Comparison of ENCODE assay signal across 20 cellular contexts in the genomic region with DNA sequence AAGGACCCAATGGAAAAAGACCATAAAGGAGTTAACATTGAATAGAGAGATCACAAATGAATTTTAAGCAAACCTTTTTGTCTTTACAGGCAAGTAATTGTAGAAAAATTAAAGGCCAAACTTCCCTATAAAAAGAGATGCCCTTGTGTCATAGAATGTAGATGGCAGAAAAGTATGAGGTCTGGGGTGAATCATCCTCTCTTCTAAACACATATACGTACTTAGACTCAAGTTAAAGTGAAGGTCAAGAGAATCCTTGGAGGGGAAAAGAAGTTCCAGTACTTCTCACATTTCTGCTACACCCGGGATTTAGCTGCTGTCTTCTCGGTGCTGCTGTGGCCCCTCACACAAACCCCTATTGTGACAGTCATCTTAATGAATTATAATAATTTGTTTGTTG.
A peak's percentile ranks its signal among the peaks of the same experiment; 100 is the strongest.
DNase-seq lines count a peak whose midpoint lies in the region; TF ChIP-seq lines count a peak whose summit lies in the region.
"Had no signal": no experiment of that assay in that cellular context is flagged by ENCODE, and none has a peak within 500 bp of the region (broad histone marks: within the 10 kb centered on the region; RNA-seq: fewer than 3 reads in every experiment).

No MANE protein-coding gene starts in this region.

- H3K9me3 ChIP-seq in left ventricle myocardium inferior (replicated peaks) (no peaks in the 10 kb centered on the region), spleen (no peaks in the 10 kb centered on the region)
- H3K9me3 ChIP-seq: gastrocnemius medialis, uterus had no signal

- DNase-seq in DMS53 (lab: John Stamatoyannopoulos, UW) (peak; percentile 30), DMS53 treated with DMSO at 0.1 percent for 48 hours (lab: John Stamatoyannopoulos, UW; ENCODE audit: unreplicated experiment) (no peak), NCI-H226 (peak; percentile 60), brain microvascular endothelial cell (peak; percentile 28), non-pigmented ciliary epithelial cell (ENCODE audit: low read depth) (peak; percentile 9), left ventricle myocardium inferior (no peak), cardiac septum (ENCODE audit: low spot score) (no peak), spleen (no peak)
- DNase-seq: activated CD4-positive, alpha-beta T cell treated with anti-CD3 and anti-CD28 coated beads for 1 hour; activated naive CD4-positive, alpha-beta T cell treated with anti-CD3 and anti-CD28 coated beads, Interleukin-2, amount 50 U/mL, for 16 hours; activated T-cell treated with anti-CD3 and anti-CD28 coated beads, Interleukin-2, amount 50 U/mL, for 4 hours; COR-L47; gastrocnemius medialis; hypothalamus; NCI-H2029; NK-92 treated with Interleukin-12 subunit alpha and Interleukin-12 subunit beta, amount 100 ng/mL, for 24 hours; right cardiac atrium; substantia nigra; uterus had no signal

- H3K27ac ChIP-seq in brain microvascular endothelial cell (no peak overlapping the region), left ventricle myocardium inferior (replicated peaks) (no peak overlapping the region), spleen (no peak overlapping the region)
- H3K27ac ChIP-seq: 22Rv1, gastrocnemius medialis, uterus had no signal

- TF ChIP-seq POLR2A in spleen (IDR thresholded peaks at IDR 0.05), result no peak

- in situ Hi-C loops in brain microvascular endothelial cell (cut with HindIII; ENCODE audit: low pct_ligation_motif_present, low sequenced_read_pairs), result no loop called here

- no peaks in the 10 kb centered on the region for H3K36me3 ChIP-seq in brain microvascular endothelial cell (replicated peaks)
- H3K36me3 ChIP-seq in left ventricle myocardium inferior, result no peaks in the 10 kb centered on the region
- H3K36me3 ChIP-seq in spleen, result no peaks in the 10 kb centered on the region
- H3K36me3 ChIP-seq: gastrocnemius medialis, uterus had no signal

- H3K4me3 ChIP-seq in brain microvascular endothelial cell (ENCODE audit: low read depth, low read length), result no peak overlapping the region
- no peak overlapping the region for H3K4me3 ChIP-seq in left ventricle myocardium inferior
- H3K4me3 ChIP-seq in spleen, result no peak overlapping the region
- H3K4me3 ChIP-seq: gastrocnemius medialis, uterus had no signal

- 78 to 86% (median 85%) methylated on average over 3 of the region's 3 CpGs for WGBS in spleen, 5 donors

- H3K27me3 ChIP-seq in brain microvascular endothelial cell (replicated peaks), result no peaks in the 10 kb centered on the region
- H3K27me3 ChIP-seq in left ventricle myocardium inferior (ENCODE audit: low read depth), result peaks cover 23% of the 10 kb centered on the region
- H3K27me3 ChIP-seq in spleen (replicated peaks in 1 of 7), result peaks cover 0 to 10% (median 0%) of the 10 kb centered on the region in 7 donors
- H3K27me3 ChIP-seq: gastrocnemius medialis, uterus had no signal

- H3K4me1 ChIP-seq in left ventricle myocardium inferior (no peaks in the 10 kb centered on the region), spleen (peaks cover 0 to 10% (median 0%) of the 10 kb centered on the region in 6 donors)
- H3K4me1 ChIP-seq: uterus had no signal

- no peak for TF ChIP-seq CTCF in brain microvascular endothelial cell (IDR thresholded peaks at IDR 0.05; ENCODE audit: low read depth, low read length, missing control alignments)
- no peak for TF ChIP-seq CTCF in left ventricle myocardium inferior (IDR thresholded peaks at IDR 0.05; ENCODE audit: borderline replicate concordance)
- TF ChIP-seq CTCF in spleen (IDR thresholded peaks at IDR 0.05 in 8 of 11, conservative IDR thresholded peaks at IDR 0.05 in 3 of 11), result no peak

- intact Hi-C loops in left ventricle myocardium inferior (cut with micrococcal nuclease), result no loop called here
- intact Hi-C loops in cardiac septum (cut with DNase I), result no loop called here
- intact Hi-C loops in spleen (cut with DNase I; ENCODE audit: low total_unique reads), result no loop called here

Comparison
In these comparisons a context has a peak if more than half of its experiments do, and no peak if none do; other contexts are left out.
1. DNase-seq: peak in DMS53 (single experiment), NCI-H226 (single experiment), brain microvascular endothelial cell (single experiment) and non-pigmented ciliary epithelial cell (single experiment); none in DMS53 treated with DMSO at 0.1 percent for 48 hours (single experiment), left ventricle myocardium inferior (single experiment), cardiac septum (single experiment) and spleen (single experiment).